ENCODE assay signal across 9 cellular contexts in genomic region chr18:45255142-45255890, GRCh38.
DNase-seq lines count a peak whose midpoint lies in the region; ATAC-seq, FAIRE-seq and TF ChIP-seq lines count a peak whose summit lies in the region.
"Had no signal": no experiment of that assay in that cellular context is flagged by ENCODE, and none has a peak within 500 bp of the region (broad histone marks: within the 10 kb centered on the region; RNA-seq: fewer than 3 reads in every experiment).

No MANE protein-coding gene starts in this region.

- H3K4me3 ChIP-seq in K562, result no peak overlapping the region
- no peak overlapping the region for H3K4me3 ChIP-seq in kidney epithelial cell (ENCODE audit: low read depth, low read length)
- no peak overlapping the region for H3K4me3 ChIP-seq in stomach

- no TSS peak for BruUV-seq in K562 (replicated peaks; lab: Mats Ljungman, UMichigan)

- TF ChIP-seq POLR2A in K562 (conservative IDR thresholded peaks at IDR 0.05) (no peak), stomach (IDR thresholded peaks at IDR 0.05) (no peak)

- H3K9me3 ChIP-seq in K562 (replicated peaks; ENCODE audit: control insufficient read depth, insufficient read depth, low read depth, low read length) (no peaks in the 10 kb centered on the region), stomach (no peaks in the 10 kb centered on the region)

- no peak overlapping the region for H2AFZ ChIP-seq in K562 (ENCODE audit: low read depth, low read length)

- no peaks in the 10 kb centered on the region for H3K79me2 ChIP-seq in K562 (ENCODE audit: control insufficient read depth, insufficient read depth, low read length)

- H3K27me3 ChIP-seq in K562 (ENCODE audit: control insufficient read depth in 2 of 2, insufficient read depth in 2 of 2, low read length in 2 of 2) (no peaks in the 10 kb centered on the region), kidney epithelial cell (ENCODE audit: control insufficient read depth, insufficient read depth, low read length) (no peaks in the 10 kb centered on the region), stomach (no peaks in the 10 kb centered on the region)

- ATAC-seq in K562 (no peak), GM19395 (IDR thresholded peaks at IDR 0.05; ENCODE audit: unreplicated experiment) (no peak), HG02840 (IDR thresholded peaks at IDR 0.05; ENCODE audit: low FRiP score, unreplicated experiment) (no peak)

- CTCF ChIA-PET in K562 (lab: Yijun Ruan, JAX; ENCODE audit: low intra/inter-chr PET ratio), result no interaction called here

- no peaks in the 10 kb centered on the region for H3K9me1 ChIP-seq in K562 (ENCODE audit: control insufficient read depth, insufficient read depth, low read length)

- H3K4me1 ChIP-seq in K562 (replicated peaks in 1 of 2; ENCODE audit: control insufficient read depth in 2 of 2, insufficient read depth in 2 of 2, low read length in 2 of 2) (no peaks in the 10 kb centered on the region), stomach (peaks cover 0 to 26% (median 2%) of the 10 kb centered on the region in 4 donors)

- no peaks in the 10 kb centered on the region for H4K20me1 ChIP-seq in K562 (replicated peaks; ENCODE audit: control insufficient read depth, insufficient read depth, low read length)

- H3K27ac ChIP-seq in K562 (ENCODE audit: extremely low read depth, low read depth, low read length), result no peak overlapping the region
- H3K27ac ChIP-seq in stomach, result peak overlapping the region in 4 of 5 donors; percentile 38 to 72 (median 65)

- WGBS in K562 (ENCODE audit: insufficient coverage, low coverage, missing lambda C conversion rate), result 0% methylated on average over 7 of the region's 7 CpGs
- 46 to 61% (median 51%) methylated on average over 7 of the region's 7 CpGs for WGBS in stomach, 5 donors

- in situ Hi-C loops in K562 (cut with MboI), result no loop called here

- no peak overlapping the region for H3K9ac ChIP-seq in K562 (ENCODE audit: insufficient read depth in 1 of 2, low read depth in 2 of 2, low read length in 2 of 2)

- intact Hi-C loops in K562 (cut with micrococcal nuclease), result no loop called here
- intact Hi-C loops in stomach (cut with DNase I; ENCODE audit: low total_unique reads), result no loop called here

- TF ChIP-seq EP300 in K562 (IDR thresholded peaks at IDR 0.05; ENCODE audit: low read length), result no peak
- TF ChIP-seq EP300 in stomach (IDR thresholded peaks at IDR 0.05), result no peak

- POLR2A ChIA-PET in K562 (lab: Yijun Ruan, JAX), result no interaction called here

- no peak for TF ChIP-seq CTCF in K562 (IDR thresholded peaks at IDR 0.05 in 2 of 3, conservative IDR thresholded peaks at IDR 0.05 in 1 of 3; ENCODE audit: insufficient read depth in 2 of 3, low read depth in 1 of 3, low read length in 3 of 3)
- no peak for TF ChIP-seq CTCF in kidney epithelial cell (IDR thresholded peaks at IDR 0.05; ENCODE audit: insufficient read depth, low read length, poor library complexity, severe bottlenecking)
- TF ChIP-seq CTCF in stomach (IDR thresholded peaks at IDR 0.05), result no peak

- no peak for FAIRE-seq in K562 (lab: Jason Lieb, UNC)

- no peak for TF ChIP-seq RAD21 in K562 (CRISPR knock-in tag; conservative IDR thresholded peaks at IDR 0.05 in 1 of 2, IDR thresholded peaks at IDR 0.05 in 1 of 2)

- H3K36me3 ChIP-seq in K562 (ENCODE audit: control insufficient read depth, insufficient read depth, low read length) (no peaks in the 10 kb centered on the region), kidney epithelial cell (ENCODE audit: control insufficient read depth, insufficient read depth, low read length) (no peaks in the 10 kb centered on the region), stomach (no peaks in the 10 kb centered on the region)

- DNase-seq in LHCN-M2 (ENCODE audit: low read depth), result peak; percentile 92
- DNase-seq in K562 (ENCODE audit: extremely low read depth in 1 of 4, low spot score in 3 of 4), result no peak
- DNase-seq in kidney epithelial cell (ENCODE audit: low read depth), result peak; percentile 42
- no peak for DNase-seq in stomach
- no peak for DNase-seq in cerebellum (ENCODE audit: low spot score)
- no peak for DNase-seq in germinal center (ENCODE audit: low spot score)
- DNase-seq: NCI-H1048 had no signal

- H3K4me2 ChIP-seq in K562 (ENCODE audit: insufficient read depth, low read length), result no peak overlapping the region

TF ChIP-seq in K562, 482 proteins besides CTCF, POLR2A, EP300 and RAD21:
- TF ChIP-seq RBM14 (IDR thresholded peaks at IDR 0.05; ENCODE audit: borderline replicate concordance, insufficient read depth, low read depth, low read length), result no peak
- TF ChIP-seq TFE3 (CRISPR knock-in tag; IDR thresholded peaks at IDR 0.05), result peak; percentile 37

Comparison
In these comparisons a context has a peak if more than half of its experiments do, and no peak if none do; other contexts are left out.
1. DNase-seq: peak in LHCN-M2 (single experiment) and kidney epithelial cell (single experiment); none in K562 (0 of 4), stomach (single experiment), cerebellum (single experiment) and germinal center (single experiment).